Comparison of ENCODE assay signal across 25 cellular contexts in the genomic region with DNA sequence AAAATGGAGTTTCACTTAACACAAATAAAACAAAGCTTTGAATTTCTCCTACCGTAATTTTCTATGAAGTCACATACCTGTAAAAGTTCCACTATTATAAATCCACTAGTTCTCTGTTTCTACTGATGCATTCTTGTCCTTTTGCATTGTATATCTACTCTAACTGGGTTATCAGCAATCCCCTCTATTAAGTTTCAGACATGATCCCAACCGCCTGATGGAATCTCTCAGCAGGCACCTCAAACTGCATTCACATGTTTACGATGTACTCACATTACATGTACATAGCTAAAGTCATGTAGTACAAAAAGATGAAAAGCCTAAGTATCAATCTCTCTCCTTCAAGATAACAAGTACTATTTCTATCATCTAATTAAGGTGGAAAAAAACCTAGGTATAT.
"Had no signal": no experiment of that assay in that cellular context is flagged by ENCODE, and none has a peak within 500 bp of the region (broad histone marks: within the 10 kb centered on the region; RNA-seq: fewer than 3 reads in every experiment).

No MANE protein-coding gene starts in this region.

- H3K4me3 Mint-ChIP-seq: activated B cell treated with CpG ODN at 0.5 μM for 24 hours; activated CD8-positive, alpha-beta memory T cell treated with anti-CD3 and anti-CD28 coated beads, Interleukin-2, amount 10 ng/mL, durations not matched to agents 7 days and 5 days; activated CD8-positive, alpha-beta T cell treated with anti-CD3 and anti-CD28 coated beads, Interleukin-2, amount 10 ng/mL, durations not matched to agents 7 days and 5 days; neural crest cell; stimulated activated naive B cell treated with anti-CD40 and anti-IgM and Interleukin-4, amounts not matched to agents 10 μg/mL and 1 μg/mL and 100 μg/mL, for 72 hours had no signal

- H2AFZ ChIP-seq: hepatocyte had no signal

- H3K9me3 ChIP-seq: body of pancreas, colonic mucosa, gastroesophageal sphincter, left ventricle myocardium inferior, pancreas, psoas muscle, stomach, thyroid gland, upper lobe of left lung, vagina had no signal

- H3K4me1 ChIP-seq: colonic mucosa had no signal

- FAIRE-seq: pancreas had no signal

- H3K4me3 ChIP-seq: body of pancreas, colonic mucosa, gastroesophageal sphincter, hepatocyte, left ventricle myocardium inferior, pancreas, psoas muscle, stomach, thyroid gland, upper lobe of left lung, vagina had no signal

- H3K27ac Mint-ChIP-seq: activated B cell treated with CpG ODN at 0.5 μM for 24 hours; activated CD8-positive, alpha-beta memory T cell treated with anti-CD3 and anti-CD28 coated beads, Interleukin-2, amount 10 ng/mL, durations not matched to agents 7 days and 5 days; activated CD8-positive, alpha-beta T cell treated with anti-CD3 and anti-CD28 coated beads, Interleukin-2, amount 10 ng/mL, durations not matched to agents 7 days and 5 days; stimulated activated naive B cell treated with anti-CD40 and anti-IgM and Interleukin-4, amounts not matched to agents 10 μg/mL and 1 μg/mL and 100 μg/mL, for 72 hours had no signal

- H3K27ac ChIP-seq: body of pancreas, colonic mucosa, gastroesophageal sphincter, hepatocyte, left ventricle myocardium inferior, pancreas, psoas muscle, stomach, thyroid gland, upper lobe of left lung, vagina had no signal

- H3K36me3 ChIP-seq: colonic mucosa, pancreas had no signal

- H3K4me1 Mint-ChIP-seq: neural crest cell had no signal

- DNase-seq: activated B cell treated with CpG ODN at 0.5 μM for 24 hours; activated CD8-positive, alpha-beta memory T cell treated with anti-CD3 and anti-CD28 coated beads, Interleukin-2, amount 10 ng/mL, durations not matched to agents 7 days and 5 days; activated CD8-positive, alpha-beta T cell treated with anti-CD3 and anti-CD28 coated beads, Interleukin-2, amount 10 ng/mL, durations not matched to agents 7 days and 5 days; activated gamma-delta T cell; activated naive CD4-positive, alpha-beta T cell treated with anti-CD3 and anti-CD28 coated beads, Interleukin-2, amount 50 U/mL, for 16 hours; anterior cingulate cortex; body of pancreas; colonic mucosa; effector CD8-positive, alpha-beta T cell; islet precursor cell; left ventricle myocardium inferior; nucleus accumbens; pancreas; psoas muscle; stimulated activated CD4-positive, alpha-beta T cell treated with anti-CD3 and anti-CD28 coated beads, Interleukin-15, amount 100 ng/mL, for 24 hours; stimulated activated CD4-positive, alpha-beta T cell treated with anti-CD3 and anti-CD28 coated beads, Interleukin-2, amount 100 ng/mL, for 24 hours; stimulated activated naive B cell treated with anti-CD40 and anti-IgM and Interleukin-4, amounts not matched to agents 10 μg/mL and 1 μg/mL and 100 μg/mL, for 72 hours; stomach; T-helper 2 cell; thyroid gland; upper lobe of left lung had no signal

- H3K27me3 Mint-ChIP-seq: activated B cell treated with CpG ODN at 0.5 μM for 24 hours; activated CD8-positive, alpha-beta memory T cell treated with anti-CD3 and anti-CD28 coated beads, Interleukin-2, amount 10 ng/mL, durations not matched to agents 7 days and 5 days; stimulated activated naive B cell treated with anti-CD40 and anti-IgM and Interleukin-4, amounts not matched to agents 10 μg/mL and 1 μg/mL and 100 μg/mL, for 72 hours had no signal

- H3K4me2 ChIP-seq: hepatocyte had no signal

- H3K9me3 Mint-ChIP-seq: activated B cell treated with CpG ODN at 0.5 μM for 24 hours, neural crest cell had no signal

- ATAC-seq: activated CD8-positive, alpha-beta memory T cell treated with anti-CD3 and anti-CD28 coated beads, Interleukin-2, amount 10 ng/mL, durations not matched to agents 7 days and 5 days; activated CD8-positive, alpha-beta T cell treated with anti-CD3 and anti-CD28 coated beads, Interleukin-2, amount 10 ng/mL, durations not matched to agents 7 days and 5 days; body of pancreas; gastroesophageal sphincter; pancreas; psoas muscle; stimulated activated naive B cell treated with anti-CD40 and anti-IgM and Interleukin-4, amounts not matched to agents 10 μg/mL and 1 μg/mL and 100 μg/mL, for 72 hours had no signal

- H3K27me3 ChIP-seq: body of pancreas, colonic mucosa, gastroesophageal sphincter, hepatocyte, pancreas, stomach, thyroid gland, upper lobe of left lung, vagina had no signal
